21 cellular contexts compared by ENCODE assay signal in genomic region chr6:46032112-46032998, GRCh38. TPM values are rescaled to one million over a fixed set of nuclear protein-coding genes. Genes with fewer than 3 reads are reported as not detected.
"Had no signal": no experiment of that assay in that cellular context is flagged by ENCODE, and none has a peak within 500 bp of the region (broad histone marks: within the 10 kb centered on the region; RNA-seq: fewer than 3 reads in every experiment).

No MANE protein-coding gene starts in this region.

- H3K4me1 Mint-ChIP-seq: activated CD4-positive, alpha-beta T cell treated with anti-CD3 and anti-CD28 coated beads for 36 hours; central memory CD8-positive, alpha-beta T cell; neural crest cell had no signal

- H3K9me3 ChIP-seq: body of pancreas, psoas muscle, thyroid gland had no signal

- DNase-seq: activated CD4-positive, alpha-beta T cell treated with anti-CD3 and anti-CD28 coated beads for 36 hours; activated CD8-positive, alpha-beta T cell treated with anti-CD3 and anti-CD28 coated beads for 36 hours; activated effector memory CD4-positive, alpha-beta T cell treated with Interleukin-2 at 50 U/mL for 16 hours; activated T-cell treated with anti-CD3 and anti-CD28 coated beads, Interleukin-2, amount 50 U/mL, for 4 hours; body of pancreas; effector CD4-positive, alpha-beta T cell; glutamatergic neuron; hypothalamus; kidney glomerular epithelial cell; midbrain; psoas muscle; stimulated activated CD4-positive, alpha-beta T cell treated with anti-CD3 and anti-CD28 coated beads, Interleukin-1b, Interleukin-23, amount 100 ng/mL, for 48 hours; thyroid gland; WERI-Rb-1 had no signal

- H3K36me3 ChIP-seq: thyroid gland, WERI-Rb-1 had no signal

- H3K27me3 ChIP-seq: body of pancreas, thyroid gland had no signal

- H3K4me3 ChIP-seq: body of pancreas, coronary artery, psoas muscle, thyroid gland had no signal

- FAIRE-seq: urothelium cell line had no signal

- H3K27ac Mint-ChIP-seq: activated CD4-positive, alpha-beta T cell treated with anti-CD3 and anti-CD28 coated beads for 36 hours; activated CD8-positive, alpha-beta T cell treated with anti-CD3 and anti-CD28 coated beads for 36 hours; activated naive CD4-positive, alpha-beta T cell treated with anti-CD3 and anti-CD28 coated beads, Interleukin-2, amount 50 U/mL, for 72 hours had no signal

- ATAC-seq: activated CD4-positive, alpha-beta T cell treated with anti-CD3 and anti-CD28 coated beads for 36 hours; activated CD8-positive, alpha-beta T cell treated with anti-CD3 and anti-CD28 coated beads for 36 hours; activated naive CD4-positive, alpha-beta T cell treated with anti-CD3 and anti-CD28 coated beads, Interleukin-2, amount 50 U/mL, for 72 hours; activated T-cell treated with anti-CD3 and anti-CD28 coated beads, Interleukin-2, amount 50 U/mL, for 4 hours; body of pancreas; foreskin keratinocyte; psoas muscle had no signal

- H3K27me3 Mint-ChIP-seq: activated CD4-positive, alpha-beta T cell treated with anti-CD3 and anti-CD28 coated beads for 36 hours had no signal

- H3K4me1 ChIP-seq: body of pancreas, foreskin keratinocyte, psoas muscle, thyroid gland had no signal

- H3K9me3 Mint-ChIP-seq: activated CD8-positive, alpha-beta T cell treated with anti-CD3 and anti-CD28 coated beads for 36 hours; activated naive CD4-positive, alpha-beta T cell treated with anti-CD3 and anti-CD28 coated beads, Interleukin-2, amount 50 U/mL, for 72 hours; activated T-cell treated with anti-CD3 and anti-CD28 coated beads, Interleukin-2, amount 50 U/mL, for 4 hours; central memory CD8-positive, alpha-beta T cell; neural crest cell had no signal

- H3K27ac ChIP-seq: body of pancreas, coronary artery, foreskin keratinocyte, psoas muscle, thyroid gland, WERI-Rb-1 had no signal

- H3K4me3 Mint-ChIP-seq: activated CD4-positive, alpha-beta T cell treated with anti-CD3 and anti-CD28 coated beads for 36 hours; activated CD8-positive, alpha-beta T cell treated with anti-CD3 and anti-CD28 coated beads for 36 hours; activated T-cell treated with anti-CD3 and anti-CD28 coated beads, Interleukin-2, amount 50 U/mL, for 4 hours; central memory CD8-positive, alpha-beta T cell; neural crest cell had no signal

RNA-seq across cellular contexts. Expression of gene CLIC5, which starts 16.7 kb away (rescaled TPM):
- total RNA-seq: foreskin keratinocyte, neural crest cell, osteocyte had no signal
- polyA plus RNA-seq: foreskin keratinocyte had no signal
